In the genomic region with DNA sequence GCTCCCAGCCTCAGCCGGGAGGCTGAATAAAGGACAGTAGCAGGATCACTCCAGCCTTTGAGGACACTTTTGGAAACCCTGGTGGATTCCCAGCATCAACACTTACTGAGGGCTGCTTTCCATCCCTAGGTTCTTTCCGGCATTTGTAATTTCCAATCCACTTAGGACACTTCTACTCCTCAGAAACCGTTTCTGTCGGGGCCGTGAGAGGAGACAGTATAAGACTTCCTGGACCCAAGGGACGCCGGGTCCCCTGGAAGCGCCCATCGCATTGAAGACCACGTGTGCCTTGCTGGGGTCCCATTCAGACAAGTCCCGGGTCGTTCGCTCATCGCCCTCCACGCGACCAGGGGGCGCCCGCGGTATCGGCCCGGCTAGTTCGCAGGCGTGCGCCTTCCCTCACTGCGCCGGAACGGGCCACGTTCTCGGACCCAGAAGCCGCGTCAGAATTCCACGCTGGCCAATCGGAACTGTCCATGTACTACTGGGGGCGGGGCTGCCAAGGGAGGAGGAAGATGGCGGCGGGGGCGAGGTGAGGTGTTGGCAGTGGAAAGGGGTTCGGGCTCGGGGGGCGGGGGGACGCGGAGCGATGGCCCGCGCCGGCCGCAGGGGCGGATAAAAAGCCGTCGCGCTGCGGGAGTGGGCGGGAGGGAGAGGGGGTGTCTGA, we compare ENCODE assay signal across 1 cellular context.
TF ChIP-seq lines count a peak whose summit lies in the region.

A gene (plus strand): TSS at position 479 of the 667 bp plus-strand sequence. CDS start 202 bp downstream, outside the sequence.

TF ChIP-seq in HepG2, 621 proteins besides CTCF, POLR2A, EP300 and RAD21 (continued from another document and continues in another):
- TF ChIP-seq, protein P1, sequence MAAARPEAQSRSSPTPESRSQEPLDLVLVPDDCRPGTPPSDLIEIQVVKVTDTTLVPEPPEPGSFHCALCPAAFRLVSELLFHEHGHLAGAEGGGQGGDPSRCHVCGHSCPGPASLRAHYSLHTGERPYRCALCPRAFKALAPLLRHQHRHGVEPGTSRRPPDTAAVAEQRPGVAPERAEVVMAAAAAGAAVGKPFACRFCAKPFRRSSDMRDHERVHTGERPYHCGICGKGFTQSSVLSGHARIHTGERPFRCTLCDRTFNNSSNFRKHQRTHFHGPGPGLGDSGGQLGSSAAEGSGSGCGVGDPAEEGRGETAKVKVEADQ (CRISPR knock-in tag; IDR thresholded peaks at IDR 0.05; ENCODE audit: borderline replicate concordance) = peak; percentile 94
- no peak for TF ChIP-seq ZNF232 (CRISPR knock-in tag; IDR thresholded peaks at IDR 0.05; ENCODE audit: borderline replicate concordance)
- TF ChIP-seq, protein P2, sequence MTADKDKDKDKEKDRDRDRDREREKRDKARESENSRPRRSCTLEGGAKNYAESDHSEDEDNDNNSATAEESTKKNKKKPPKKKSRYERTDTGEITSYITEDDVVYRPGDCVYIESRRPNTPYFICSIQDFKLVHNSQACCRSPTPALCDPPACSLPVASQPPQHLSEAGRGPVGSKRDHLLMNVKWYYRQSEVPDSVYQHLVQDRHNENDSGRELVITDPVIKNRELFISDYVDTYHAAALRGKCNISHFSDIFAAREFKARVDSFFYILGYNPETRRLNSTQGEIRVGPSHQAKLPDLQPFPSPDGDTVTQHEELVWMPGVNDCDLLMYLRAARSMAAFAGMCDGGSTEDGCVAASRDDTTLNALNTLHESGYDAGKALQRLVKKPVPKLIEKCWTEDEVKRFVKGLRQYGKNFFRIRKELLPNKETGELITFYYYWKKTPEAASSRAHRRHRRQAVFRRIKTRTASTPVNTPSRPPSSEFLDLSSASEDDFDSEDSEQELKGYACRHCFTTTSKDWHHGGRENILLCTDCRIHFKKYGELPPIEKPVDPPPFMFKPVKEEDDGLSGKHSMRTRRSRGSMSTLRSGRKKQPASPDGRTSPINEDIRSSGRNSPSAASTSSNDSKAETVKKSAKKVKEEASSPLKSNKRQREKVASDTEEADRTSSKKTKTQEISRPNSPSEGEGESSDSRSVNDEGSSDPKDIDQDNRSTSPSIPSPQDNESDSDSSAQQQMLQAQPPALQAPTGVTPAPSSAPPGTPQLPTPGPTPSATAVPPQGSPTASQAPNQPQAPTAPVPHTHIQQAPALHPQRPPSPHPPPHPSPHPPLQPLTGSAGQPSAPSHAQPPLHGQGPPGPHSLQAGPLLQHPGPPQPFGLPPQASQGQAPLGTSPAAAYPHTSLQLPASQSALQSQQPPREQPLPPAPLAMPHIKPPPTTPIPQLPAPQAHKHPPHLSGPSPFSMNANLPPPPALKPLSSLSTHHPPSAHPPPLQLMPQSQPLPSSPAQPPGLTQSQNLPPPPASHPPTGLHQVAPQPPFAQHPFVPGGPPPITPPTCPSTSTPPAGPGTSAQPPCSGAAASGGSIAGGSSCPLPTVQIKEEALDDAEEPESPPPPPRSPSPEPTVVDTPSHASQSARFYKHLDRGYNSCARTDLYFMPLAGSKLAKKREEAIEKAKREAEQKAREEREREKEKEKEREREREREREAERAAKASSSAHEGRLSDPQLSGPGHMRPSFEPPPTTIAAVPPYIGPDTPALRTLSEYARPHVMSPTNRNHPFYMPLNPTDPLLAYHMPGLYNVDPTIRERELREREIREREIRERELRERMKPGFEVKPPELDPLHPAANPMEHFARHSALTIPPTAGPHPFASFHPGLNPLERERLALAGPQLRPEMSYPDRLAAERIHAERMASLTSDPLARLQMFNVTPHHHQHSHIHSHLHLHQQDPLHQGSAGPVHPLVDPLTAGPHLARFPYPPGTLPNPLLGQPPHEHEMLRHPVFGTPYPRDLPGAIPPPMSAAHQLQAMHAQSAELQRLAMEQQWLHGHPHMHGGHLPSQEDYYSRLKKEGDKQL (CRISPR knock-in tag; IDR thresholded peaks at IDR 0.05; ENCODE audit: low read depth) = peak; percentile 68; the same call in 1 of the 2 replicates
- peak; percentile 72 for TF ChIP-seq MEIS2 (CRISPR knock-in tag; IDR thresholded peaks at IDR 0.05)
- peak; percentile 63 for TF ChIP-seq ZFX (CRISPR knock-in tag; IDR thresholded peaks at IDR 0.05; ENCODE audit: low read depth)
- TF ChIP-seq, protein P3, sequence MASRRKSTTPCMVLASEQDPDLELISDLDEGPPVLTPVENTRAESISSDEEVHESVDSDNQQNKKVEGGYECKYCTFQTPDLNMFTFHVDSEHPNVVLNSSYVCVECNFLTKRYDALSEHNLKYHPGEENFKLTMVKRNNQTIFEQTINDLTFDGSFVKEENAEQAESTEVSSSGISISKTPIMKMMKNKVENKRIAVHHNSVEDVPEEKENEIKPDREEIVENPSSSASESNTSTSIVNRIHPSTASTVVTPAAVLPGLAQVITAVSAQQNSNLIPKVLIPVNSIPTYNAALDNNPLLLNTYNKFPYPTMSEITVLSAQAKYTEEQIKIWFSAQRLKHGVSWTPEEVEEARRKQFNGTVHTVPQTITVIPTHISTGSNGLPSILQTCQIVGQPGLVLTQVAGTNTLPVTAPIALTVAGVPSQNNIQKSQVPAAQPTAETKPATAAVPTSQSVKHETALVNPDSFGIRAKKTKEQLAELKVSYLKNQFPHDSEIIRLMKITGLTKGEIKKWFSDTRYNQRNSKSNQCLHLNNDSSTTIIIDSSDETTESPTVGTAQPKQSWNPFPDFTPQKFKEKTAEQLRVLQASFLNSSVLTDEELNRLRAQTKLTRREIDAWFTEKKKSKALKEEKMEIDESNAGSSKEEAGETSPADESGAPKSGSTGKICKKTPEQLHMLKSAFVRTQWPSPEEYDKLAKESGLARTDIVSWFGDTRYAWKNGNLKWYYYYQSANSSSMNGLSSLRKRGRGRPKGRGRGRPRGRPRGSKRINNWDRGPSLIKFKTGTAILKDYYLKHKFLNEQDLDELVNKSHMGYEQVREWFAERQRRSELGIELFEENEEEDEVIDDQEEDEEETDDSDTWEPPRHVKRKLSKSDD (CRISPR knock-in tag; IDR thresholded peaks at IDR 0.05; ENCODE audit: low read depth) = peak; percentile 92
- no peak for TF ChIP-seq FOXJ3 (CRISPR knock-in tag; IDR thresholded peaks at IDR 0.05; ENCODE audit: borderline replicate concordance)
- no peak for TF ChIP-seq ZNF343 (CRISPR knock-in tag; IDR thresholded peaks at IDR 0.05)
- no peak for TF ChIP-seq ZNF773 (CRISPR knock-in tag; IDR thresholded peaks at IDR 0.05; ENCODE audit: borderline replicate concordance)
- peak; percentile 89; the same call in 1 of the 2 replicates for TF ChIP-seq ZSCAN21 (CRISPR knock-in tag; IDR thresholded peaks at IDR 0.05; ENCODE audit: borderline replicate concordance)
- TF ChIP-seq ZNF775 (CRISPR knock-in tag; IDR thresholded peaks at IDR 0.05; ENCODE audit: borderline replicate concordance) = no peak
- TF ChIP-seq SCMH1 (CRISPR knock-in tag; IDR thresholded peaks at IDR 0.05; ENCODE audit: borderline replicate concordance) = no peak
- TF ChIP-seq, protein P4, sequence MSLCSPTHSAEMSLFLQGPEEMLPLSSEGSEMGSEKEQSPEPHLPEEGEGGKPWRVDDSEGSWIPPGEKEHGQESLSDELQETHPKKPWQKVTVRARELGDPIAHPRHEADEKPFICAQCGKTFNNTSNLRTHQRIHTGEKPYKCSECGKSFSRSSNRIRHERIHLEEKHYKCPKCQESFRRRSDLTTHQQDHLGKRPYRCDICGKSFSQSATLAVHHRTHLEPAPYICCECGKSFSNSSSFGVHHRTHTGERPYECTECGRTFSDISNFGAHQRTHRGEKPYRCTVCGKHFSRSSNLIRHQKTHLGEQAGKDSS (CRISPR knock-in tag; IDR thresholded peaks at IDR 0.05; ENCODE audit: borderline replicate concordance, low read depth) = peak; percentile 74; the same call in 1 of the 2 replicates
- TF ChIP-seq PCBP1 (IDR thresholded peaks at IDR 0.05; ENCODE audit: borderline replicate concordance, low read depth, low read length) = 0 out of 2 replicates have a peak, but pooled peaks have one; percentile 58
- no peak for TF ChIP-seq KDM1A (CRISPR knock-in tag; IDR thresholded peaks at IDR 0.05)
- TF ChIP-seq, protein P5, sequence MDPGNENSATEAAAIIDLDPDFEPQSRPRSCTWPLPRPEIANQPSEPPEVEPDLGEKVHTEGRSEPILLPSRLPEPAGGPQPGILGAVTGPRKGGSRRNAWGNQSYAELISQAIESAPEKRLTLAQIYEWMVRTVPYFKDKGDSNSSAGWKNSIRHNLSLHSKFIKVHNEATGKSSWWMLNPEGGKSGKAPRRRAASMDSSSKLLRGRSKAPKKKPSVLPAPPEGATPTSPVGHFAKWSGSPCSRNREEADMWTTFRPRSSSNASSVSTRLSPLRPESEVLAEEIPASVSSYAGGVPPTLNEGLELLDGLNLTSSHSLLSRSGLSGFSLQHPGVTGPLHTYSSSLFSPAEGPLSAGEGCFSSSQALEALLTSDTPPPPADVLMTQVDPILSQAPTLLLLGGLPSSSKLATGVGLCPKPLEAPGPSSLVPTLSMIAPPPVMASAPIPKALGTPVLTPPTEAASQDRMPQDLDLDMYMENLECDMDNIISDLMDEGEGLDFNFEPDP (CRISPR knock-in tag; conservative IDR thresholded peaks at IDR 0.05) = no peak
- no peak for TF ChIP-seq JUNB (CRISPR knock-in tag; IDR thresholded peaks at IDR 0.05; ENCODE audit: borderline replicate concordance)
- no peak for TF ChIP-seq JDP2 (CRISPR knock-in tag; IDR thresholded peaks at IDR 0.05; ENCODE audit: borderline replicate concordance)
- TF ChIP-seq ZNF670 (CRISPR knock-in tag; IDR thresholded peaks at IDR 0.05; ENCODE audit: borderline replicate concordance) = peak; percentile 85
- TF ChIP-seq ZNF180 (CRISPR knock-in tag; IDR thresholded peaks at IDR 0.05; ENCODE audit: borderline replicate concordance, low read depth) = no peak
- TF ChIP-seq ATAD3A (CRISPR knock-in tag; IDR thresholded peaks at IDR 0.05) = no peak
- TF ChIP-seq ARNT (IDR thresholded peaks at IDR 0.05) = no peak
- peak; percentile 94 for TF ChIP-seq BORCS8-MEF2B (CRISPR knock-in tag; IDR thresholded peaks at IDR 0.05)
- TF ChIP-seq ERF (CRISPR knock-in tag; IDR thresholded peaks at IDR 0.05) = peak; percentile 85
- TF ChIP-seq ELF1 (CRISPR knock-in tag; IDR thresholded peaks at IDR 0.05) = peak; percentile 80
- no peak; the same call in 1 of the 2 replicates for TF ChIP-seq ZNF703 (CRISPR knock-in tag; IDR thresholded peaks at IDR 0.05; ENCODE audit: borderline replicate concordance)
- TF ChIP-seq, protein P6, sequence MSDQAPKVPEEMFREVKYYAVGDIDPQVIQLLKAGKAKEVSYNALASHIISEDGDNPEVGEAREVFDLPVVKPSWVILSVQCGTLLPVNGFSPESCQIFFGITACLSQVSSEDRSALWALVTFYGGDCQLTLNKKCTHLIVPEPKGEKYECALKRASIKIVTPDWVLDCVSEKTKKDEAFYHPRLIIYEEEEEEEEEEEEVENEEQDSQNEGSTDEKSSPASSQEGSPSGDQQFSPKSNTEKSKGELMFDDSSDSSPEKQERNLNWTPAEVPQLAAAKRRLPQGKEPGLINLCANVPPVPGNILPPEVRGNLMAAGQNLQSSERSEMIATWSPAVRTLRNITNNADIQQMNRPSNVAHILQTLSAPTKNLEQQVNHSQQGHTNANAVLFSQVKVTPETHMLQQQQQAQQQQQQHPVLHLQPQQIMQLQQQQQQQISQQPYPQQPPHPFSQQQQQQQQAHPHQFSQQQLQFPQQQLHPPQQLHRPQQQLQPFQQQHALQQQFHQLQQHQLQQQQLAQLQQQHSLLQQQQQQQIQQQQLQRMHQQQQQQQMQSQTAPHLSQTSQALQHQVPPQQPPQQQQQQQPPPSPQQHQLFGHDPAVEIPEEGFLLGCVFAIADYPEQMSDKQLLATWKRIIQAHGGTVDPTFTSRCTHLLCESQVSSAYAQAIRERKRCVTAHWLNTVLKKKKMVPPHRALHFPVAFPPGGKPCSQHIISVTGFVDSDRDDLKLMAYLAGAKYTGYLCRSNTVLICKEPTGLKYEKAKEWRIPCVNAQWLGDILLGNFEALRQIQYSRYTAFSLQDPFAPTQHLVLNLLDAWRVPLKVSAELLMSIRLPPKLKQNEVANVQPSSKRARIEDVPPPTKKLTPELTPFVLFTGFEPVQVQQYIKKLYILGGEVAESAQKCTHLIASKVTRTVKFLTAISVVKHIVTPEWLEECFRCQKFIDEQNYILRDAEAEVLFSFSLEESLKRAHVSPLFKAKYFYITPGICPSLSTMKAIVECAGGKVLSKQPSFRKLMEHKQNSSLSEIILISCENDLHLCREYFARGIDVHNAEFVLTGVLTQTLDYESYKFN (CRISPR knock-in tag; conservative IDR thresholded peaks at IDR 0.05) = peak; percentile 70
- peak; percentile 84 for TF ChIP-seq ZNF605 (CRISPR knock-in tag; IDR thresholded peaks at IDR 0.05)
- no peak for TF ChIP-seq REXO4 (CRISPR knock-in tag; IDR thresholded peaks at IDR 0.05; ENCODE audit: borderline replicate concordance)
- no peak for TF ChIP-seq SNAI1 (CRISPR knock-in tag; IDR thresholded peaks at IDR 0.05; ENCODE audit: borderline replicate concordance)
- no peak for TF ChIP-seq EEA1 (CRISPR knock-in tag; IDR thresholded peaks at IDR 0.05; ENCODE audit: borderline replicate concordance)
- no peak for TF ChIP-seq ZNF841 (CRISPR knock-in tag; IDR thresholded peaks at IDR 0.05; ENCODE audit: borderline replicate concordance)
- TF ChIP-seq ZNF354B (CRISPR knock-in tag; IDR thresholded peaks at IDR 0.05) = no peak
- 0 out of 2 replicates have a peak, but pooled peaks have one; percentile 69 for TF ChIP-seq ZNF329 (CRISPR knock-in tag; IDR thresholded peaks at IDR 0.05; ENCODE audit: low read depth)
- TF ChIP-seq MAF1 (CRISPR knock-in tag; IDR thresholded peaks at IDR 0.05; ENCODE audit: borderline replicate concordance) = no peak
- TF ChIP-seq ZNF20 (CRISPR knock-in tag; IDR thresholded peaks at IDR 0.05) = no peak
- 0 out of 2 replicates have a peak, but pooled peaks have one; percentile 41 for TF ChIP-seq ZNF230 (CRISPR knock-in tag; IDR thresholded peaks at IDR 0.05)
- TF ChIP-seq, protein P7, sequence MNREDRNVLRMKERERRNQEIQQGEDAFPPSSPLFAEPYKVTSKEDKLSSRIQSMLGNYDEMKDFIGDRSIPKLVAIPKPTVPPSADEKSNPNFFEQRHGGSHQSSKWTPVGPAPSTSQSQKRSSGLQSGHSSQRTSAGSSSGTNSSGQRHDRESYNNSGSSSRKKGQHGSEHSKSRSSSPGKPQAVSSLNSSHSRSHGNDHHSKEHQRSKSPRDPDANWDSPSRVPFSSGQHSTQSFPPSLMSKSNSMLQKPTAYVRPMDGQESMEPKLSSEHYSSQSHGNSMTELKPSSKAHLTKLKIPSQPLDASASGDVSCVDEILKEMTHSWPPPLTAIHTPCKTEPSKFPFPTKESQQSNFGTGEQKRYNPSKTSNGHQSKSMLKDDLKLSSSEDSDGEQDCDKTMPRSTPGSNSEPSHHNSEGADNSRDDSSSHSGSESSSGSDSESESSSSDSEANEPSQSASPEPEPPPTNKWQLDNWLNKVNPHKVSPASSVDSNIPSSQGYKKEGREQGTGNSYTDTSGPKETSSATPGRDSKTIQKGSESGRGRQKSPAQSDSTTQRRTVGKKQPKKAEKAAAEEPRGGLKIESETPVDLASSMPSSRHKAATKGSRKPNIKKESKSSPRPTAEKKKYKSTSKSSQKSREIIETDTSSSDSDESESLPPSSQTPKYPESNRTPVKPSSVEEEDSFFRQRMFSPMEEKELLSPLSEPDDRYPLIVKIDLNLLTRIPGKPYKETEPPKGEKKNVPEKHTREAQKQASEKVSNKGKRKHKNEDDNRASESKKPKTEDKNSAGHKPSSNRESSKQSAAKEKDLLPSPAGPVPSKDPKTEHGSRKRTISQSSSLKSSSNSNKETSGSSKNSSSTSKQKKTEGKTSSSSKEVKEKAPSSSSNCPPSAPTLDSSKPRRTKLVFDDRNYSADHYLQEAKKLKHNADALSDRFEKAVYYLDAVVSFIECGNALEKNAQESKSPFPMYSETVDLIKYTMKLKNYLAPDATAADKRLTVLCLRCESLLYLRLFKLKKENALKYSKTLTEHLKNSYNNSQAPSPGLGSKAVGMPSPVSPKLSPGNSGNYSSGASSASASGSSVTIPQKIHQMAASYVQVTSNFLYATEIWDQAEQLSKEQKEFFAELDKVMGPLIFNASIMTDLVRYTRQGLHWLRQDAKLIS (CRISPR knock-in tag; IDR thresholded peaks at IDR 0.05) = no peak
